In genomic region chr12:50297996-50298395, GRCh38 we compare ENCODE assay signal across 18 cellular contexts. TPM values are rescaled to one million over a fixed set of nuclear protein-coding genes. Genes with fewer than 3 reads are reported as not detected.
A peak's percentile ranks its signal among the peaks of the same experiment; 100 is the strongest.
DNase-seq lines count a peak whose midpoint lies in the region; TF ChIP-seq lines count a peak whose summit lies in the region.
"Had no signal": no experiment of that assay in that cellular context is flagged by ENCODE, and none has a peak within 500 bp of the region (broad histone marks: within the 10 kb centered on the region; RNA-seq: fewer than 3 reads in every experiment).

No MANE protein-coding gene starts in this region.

- no peak overlapping the region for H3K4ac ChIP-seq in mesendoderm (ENCODE audit: low read depth, low read length)

- intact Hi-C loops in breast epithelium (cut with DNase I; ENCODE audit: low total_unique reads) (no loop called here), mammary epithelial cell (cut with micrococcal nuclease) (no loop called here), colonic mucosa (cut with DNase I) (no loop called here), posterior vena cava (cut with DNase I) (loop anchor here in 1 of 2 donors (5.0 to 10.0 kb wide), 2 partner anchors 103 to 229 kb away; no protein-coding TSS in a partner anchor)

- H4K20me1 ChIP-seq in mammary epithelial cell (ENCODE audit: insufficient read depth, low read length), result no peaks in the 10 kb centered on the region
- H4K20me1 ChIP-seq: BLaER1 had no signal

- DNase-seq in breast epithelium (ENCODE audit: low spot score in 2 of 2), result no peak
- DNase-seq in mammary epithelial cell, result no peak
- peak; percentile 25 for DNase-seq in colonic mucosa
- DNase-seq in mesendoderm, result no peak
- no peak for DNase-seq in endothelial cell (ENCODE audit: low spot score)
- no peak for DNase-seq in iPS-NIHi7 (ENCODE audit: extremely low spot score)
- no peak for DNase-seq in BE2C
- no peak for DNase-seq in posterior vena cava (ENCODE audit: low spot score)
- DNase-seq: activated CD4-positive, alpha-beta T cell treated with anti-CD3 and anti-CD28 coated beads, Interleukin-2, amount 50 U/mL, for 1 hour; activated CD8-positive, alpha-beta memory T cell treated with anti-CD3 and anti-CD28 coated beads, Interleukin-2, amount 50 U/mL, for 4 hours; glutamatergic neuron; MG63; naive thymus-derived CD8-positive, alpha-beta T cell; NCI-H146; stimulated activated naive CD8-positive, alpha-beta T cell treated with anti-CD3 and anti-CD28 coated beads, Interleukin-15, amount 100 ng/mL, for 72 hours had no signal

- dilution Hi-C loops in mammary epithelial cell (cut with HindIII; ENCODE audit: low sequenced_read_pairs), result no loop called here

- H3K27me3 Mint-ChIP-seq in endothelial cell (ENCODE audit: unreplicated experiment), result peaks cover 1% of the 10 kb centered on the region
- H3K27me3 Mint-ChIP-seq: naive thymus-derived CD8-positive, alpha-beta T cell; stimulated activated naive CD8-positive, alpha-beta T cell treated with anti-CD3 and anti-CD28 coated beads, Interleukin-15, amount 100 ng/mL, for 72 hours had no signal

- BruUV-seq in mammary epithelial cell (replicated peaks; lab: Mats Ljungman, UMichigan), result no TSS peak

- no peaks in the 10 kb centered on the region for H3K9me3 ChIP-seq in breast epithelium
- H3K9me3 ChIP-seq in mammary epithelial cell (replicated peaks; ENCODE audit: insufficient read depth, low read length), result no peaks in the 10 kb centered on the region
- H3K9me3 ChIP-seq in colonic mucosa, result no peaks in the 10 kb centered on the region
- no peaks in the 10 kb centered on the region for H3K9me3 ChIP-seq in BE2C
- H3K9me3 ChIP-seq: A549, BLaER1, MG63 had no signal

- H3K9ac ChIP-seq in mammary epithelial cell (ENCODE audit: insufficient read depth, low read length) (no peak overlapping the region), colonic mucosa (ENCODE audit: low read depth in 2 of 2, low read length in 2 of 2) (no peak overlapping the region), mesendoderm (ENCODE audit: low read length) (no peak overlapping the region)
- H3K9ac ChIP-seq: BLaER1, parathyroid adenoma had no signal

- H3K4me3 Mint-ChIP-seq in endothelial cell (ENCODE audit: unreplicated experiment), result no peak overlapping the region
- H3K4me3 Mint-ChIP-seq: naive thymus-derived CD8-positive, alpha-beta T cell; stimulated activated naive CD8-positive, alpha-beta T cell treated with anti-CD3 and anti-CD28 coated beads, Interleukin-15, amount 100 ng/mL, for 72 hours had no signal

- CTCF ChIA-PET in mammary epithelial cell (lab: Charles Lee; ENCODE audit: low non-redundant PET), result no interaction called here

- no peaks in the 10 kb centered on the region for H3K27me3 ChIP-seq in breast epithelium
- no peaks in the 10 kb centered on the region for H3K27me3 ChIP-seq in mammary epithelial cell (ENCODE audit: insufficient read depth, low read length)
- H3K27me3 ChIP-seq in colonic mucosa, result no peaks in the 10 kb centered on the region
- H3K27me3 ChIP-seq in mesendoderm (ENCODE audit: insufficient read depth, low read length, poor library complexity), result no peaks in the 10 kb centered on the region
- H3K27me3 ChIP-seq in BE2C, result no peaks in the 10 kb centered on the region
- H3K27me3 ChIP-seq: BLaER1, MG63 had no signal

- no peak overlapping the region for H2AK5ac ChIP-seq in mesendoderm (ENCODE audit: low read length)

- no peaks in the 10 kb centered on the region for H3K79me1 ChIP-seq in mesendoderm (ENCODE audit: low read length)

- no peak overlapping the region for H4K8ac ChIP-seq in mesendoderm (ENCODE audit: low read depth, low read length)

- TF ChIP-seq CTCF in breast epithelium (IDR thresholded peaks at IDR 0.05), result no peak
- no peak for TF ChIP-seq CTCF in mammary epithelial cell (conservative IDR thresholded peaks at IDR 0.05 in 1 of 2, IDR thresholded peaks at IDR 0.05 in 1 of 2; ENCODE audit: extremely low read depth in 1 of 2, insufficient read depth in 1 of 2, low read depth in 1 of 2, low read length in 2 of 2)
- no peak for TF ChIP-seq CTCF in colonic mucosa (IDR thresholded peaks at IDR 0.05)
- no peak for TF ChIP-seq CTCF in endothelial cell (IDR thresholded peaks at IDR 0.05; ENCODE audit: unreplicated experiment)
- no peak for TF ChIP-seq CTCF in BE2C (IDR thresholded peaks at IDR 0.05; ENCODE audit: low read depth, low read length)

- H3K56ac ChIP-seq in mesendoderm (ENCODE audit: low read length), result peak overlapping the region; percentile 38

- H3K4me2 ChIP-seq in mammary epithelial cell (ENCODE audit: insufficient read depth, low read depth, low read length), result no peak overlapping the region
- no peak overlapping the region for H3K4me2 ChIP-seq in mesendoderm (ENCODE audit: low read length)
- H3K4me2 ChIP-seq: A549, BLaER1 had no signal

- H2BK5ac ChIP-seq in mesendoderm (ENCODE audit: low read length), result no peak overlapping the region

- no peaks in the 10 kb centered on the region for H3K4me1 ChIP-seq in breast epithelium
- no peaks in the 10 kb centered on the region for H3K4me1 ChIP-seq in mammary epithelial cell (ENCODE audit: insufficient read depth, low read length)
- H3K4me1 ChIP-seq in colonic mucosa, result peaks cover 3% of the 10 kb centered on the region
- H3K4me1 ChIP-seq in mesendoderm (ENCODE audit: control insufficient read depth, low read depth, low read length), result peaks cover 3% of the 10 kb centered on the region
- no peaks in the 10 kb centered on the region for H3K4me1 ChIP-seq in BE2C
- H3K4me1 ChIP-seq: BLaER1, parathyroid adenoma had no signal

- peak overlapping the region; percentile 55 to 64 for H3K27ac ChIP-seq in breast epithelium
- no peak overlapping the region for H3K27ac ChIP-seq in mammary epithelial cell (ENCODE audit: insufficient read depth, low read depth, low read length)
- peak overlapping the region; percentile 44 for H3K27ac ChIP-seq in colonic mucosa
- H3K27ac ChIP-seq in mesendoderm (ENCODE audit: low read depth, low read length), result no peak overlapping the region
- H3K27ac ChIP-seq: A549, BLaER1, parathyroid adenoma had no signal

- no peak overlapping the region for H3K27ac Mint-ChIP-seq in endothelial cell (ENCODE audit: unreplicated experiment)
- H3K27ac Mint-ChIP-seq: stimulated activated naive CD8-positive, alpha-beta T cell treated with anti-CD3 and anti-CD28 coated beads, Interleukin-15, amount 100 ng/mL, for 72 hours had no signal

- H3K4me1 Mint-ChIP-seq in endothelial cell (ENCODE audit: unreplicated experiment), result peaks cover 10% of the 10 kb centered on the region
- H3K4me1 Mint-ChIP-seq: stimulated activated naive CD8-positive, alpha-beta T cell treated with anti-CD3 and anti-CD28 coated beads, Interleukin-15, amount 100 ng/mL, for 72 hours had no signal

- H3K79me2 ChIP-seq in mammary epithelial cell (ENCODE audit: insufficient read depth, low read length), result no peaks in the 10 kb centered on the region
- H3K79me2 ChIP-seq in mesendoderm (ENCODE audit: control insufficient read depth, insufficient read depth, low read length), result no peaks in the 10 kb centered on the region

- no peak overlapping the region for H4K5ac ChIP-seq in mesendoderm (ENCODE audit: low read length)

- H3K23ac ChIP-seq in mesendoderm (ENCODE audit: low read length), result no peak overlapping the region

- H3K18ac ChIP-seq in mesendoderm (ENCODE audit: low read length), result no peak overlapping the region

- H2BK15ac ChIP-seq in mesendoderm (replicated peaks; ENCODE audit: low read depth), result no peak overlapping the region

- no peaks in the 10 kb centered on the region for H3K36me3 Mint-ChIP-seq in endothelial cell (ENCODE audit: low read depth, unreplicated experiment)

- 43% methylated on average over 1 of the region's 1 CpG for WGBS in mammary epithelial cell (ENCODE audit: low coverage, missing lambda C conversion rate)
- no CpG with 5 or more reads among the region's 1 CpG for WGBS in mesendoderm (ENCODE audit: extremely low coverage, insufficient coverage, low lambda C conversion rate)

- in situ Hi-C loops in mammary epithelial cell (cut with MboI; ENCODE audit: low sequenced_read_pairs in 2 of 2), result no loop called here

- H2BK120ac ChIP-seq in mesendoderm (ENCODE audit: low read depth, low read length), result no peak overlapping the region

- H3K9me3 Mint-ChIP-seq in endothelial cell (ENCODE audit: unreplicated experiment), result no peaks in the 10 kb centered on the region
- H3K9me3 Mint-ChIP-seq: naive thymus-derived CD8-positive, alpha-beta T cell; stimulated activated naive CD8-positive, alpha-beta T cell treated with anti-CD3 and anti-CD28 coated beads, Interleukin-15, amount 100 ng/mL, for 72 hours had no signal

- H2AFZ ChIP-seq in mammary epithelial cell (ENCODE audit: low read depth, low read length), result no peak overlapping the region
- H2AFZ ChIP-seq: parathyroid adenoma had no signal

- H3K36me3 ChIP-seq in breast epithelium (no peaks in the 10 kb centered on the region), mammary epithelial cell (ENCODE audit: insufficient read depth, low read length) (no peaks in the 10 kb centered on the region), colonic mucosa (no peaks in the 10 kb centered on the region), mesendoderm (ENCODE audit: control insufficient read depth, insufficient read depth, low read length) (no peaks in the 10 kb centered on the region), BE2C (no peaks in the 10 kb centered on the region)
- H3K36me3 ChIP-seq: MG63 had no signal

- H3K4me3 ChIP-seq in breast epithelium (no peak overlapping the region), mammary epithelial cell (replicated peaks in 1 of 3; ENCODE audit: insufficient read depth in 1 of 3, low read depth in 2 of 3, low read length in 3 of 3) (no peak overlapping the region), colonic mucosa (no peak overlapping the region), mesendoderm (ENCODE audit: low read length) (no peak overlapping the region), BE2C (ENCODE audit: low read depth, low read length) (no peak overlapping the region)
- H3K4me3 ChIP-seq: A549, BLaER1, MG63 had no signal

- TF ChIP-seq POLR2A in breast epithelium (IDR thresholded peaks at IDR 0.05), result no peak

RNA-seq across cellular contexts. Expression of gene LIMA1, which starts 14.7 kb away (rescaled TPM):
- total RNA-seq in breast epithelium, result 100 to 1,000 TPM; 128 to 162 (median 156) TPM
- 100 to 1,000 TPM; 398 to 425 TPM for total RNA-seq in mammary epithelial cell
- 167 TPM for polyA plus RNA-seq in mammary epithelial cell
- 210 TPM for polyA minus RNA-seq in mammary epithelial cell
- 100 to 1,000 TPM; 228 to 385 TPM for total RNA-seq in colonic mucosa
- 94.9 TPM for polyA plus RNA-seq in mesendoderm (2013, experiment 1 of 2)
- polyA plus RNA-seq in mesendoderm (2013, experiment 2 of 2), result 93.3 TPM
- total RNA-seq in endothelial cell (ENCODE audit: unreplicated experiment), result 14.3 TPM
- 29.2 TPM for polyA plus RNA-seq in BE2C (2012; ENCODE audit: insufficient read depth, insufficient read length, low read depth)
- total RNA-seq in posterior vena cava, result 100 to 1,000 TPM in 1 of 2 donors, 10 to 100 TPM in 1; 80.2 to 103 TPM

Comparison
In these comparisons a context has a peak if more than half of its experiments do, and no peak if none do; other contexts are left out.
1. H3K27ac ChIP-seq: peak in breast epithelium (2 of 2) and colonic mucosa (single experiment); none in mammary epithelial cell (single experiment) and mesendoderm (single experiment).